In genomic region chr11:65574147-65574962, GRCh38 we compare ENCODE assay signal across 8 cellular contexts. TPM values are rescaled to one million over a fixed set of nuclear protein-coding genes. Genes with fewer than 3 reads are reported as not detected.
A peak's percentile ranks its signal among the peaks of the same experiment; 100 is the strongest.
DNase-seq lines count a peak whose midpoint lies in the region; ATAC-seq, FAIRE-seq and TF ChIP-seq lines count a peak whose summit lies in the region.

No MANE protein-coding gene starts in this region.

- peak; percentile 89 to 91 for DNase-seq in A549 (ENCODE audit: low read depth in 1 of 2, low spot score in 1 of 2)
- DNase-seq in NOMO-1 treated with DMSO at 0.1 percent for 48 hours (lab: John Stamatoyannopoulos, UW; ENCODE audit: unreplicated experiment): peak; percentile 96
- DNase-seq in activated CD8-positive, alpha-beta memory T cell treated with anti-CD3 and anti-CD28 coated beads for 48 hours (ENCODE audit: low read depth in 2 of 3, low spot score in 2 of 3): peak; percentile 79 to 96 (median 84)
- peak; percentile 72 to 84 for DNase-seq in H1 (ENCODE audit: low read depth in 1 of 2, low spot score in 2 of 2)
- peak; percentile 56 for DNase-seq in stimulated activated CD8-positive, alpha-beta memory T cell treated with anti-CD3 and anti-CD28 coated beads, Interleukin-15, amount 100 ng/mL, for 1 hour (ENCODE audit: low read depth)

- H3K9ac ChIP-seq in H1 (replicated peaks in 1 of 4; ENCODE audit: extremely low read depth in 1 of 4, low read depth in 3 of 4, low read length in 3 of 4): peak overlapping the region in 1 of 4 experiments; percentile 53; a peak in 3 of 7 replicates

- H2AK5ac ChIP-seq in H1 (ENCODE audit: low read depth, low read length): no peak overlapping the region

- H3K4ac ChIP-seq in H1 (replicated peaks; ENCODE audit: insufficient read length, low read depth, low read length): peak overlapping the region; percentile 33

- no peak overlapping the region for H3K14ac ChIP-seq in H1 (ENCODE audit: insufficient read length)

- no peak for FAIRE-seq in A549 (lab: Jason Lieb, UNC)
- no peak for FAIRE-seq in H1 (lab: Jason Lieb, UNC)

- H3K23ac ChIP-seq in H1 (ENCODE audit: insufficient read length): no peak overlapping the region

- peak; percentile 28; the same call in 1 of the 2 replicates for TF ChIP-seq POLR2A in A549 (IDR thresholded peaks at IDR 0.05; ENCODE audit: low read length)
- no peak for TF ChIP-seq POLR2A in H1 (IDR thresholded peaks at IDR 0.05; ENCODE audit: control extremely low read depth in 1 of 2, low read depth in 2 of 2, low read length in 2 of 2)

- TF ChIP-seq RAD21 in A549 (conservative IDR thresholded peaks at IDR 0.05 in 1 of 2, IDR thresholded peaks at IDR 0.05 in 1 of 2) (peak; percentile 26 to 64; a peak in 4 of 5 replicates), H1 (IDR thresholded peaks at IDR 0.05 in 1 of 2, conservative IDR thresholded peaks at IDR 0.05 in 1 of 2; ENCODE audit: low read depth in 2 of 2, low read length in 2 of 2) (peak; percentile 17 to 49; a peak in 3 of 4 replicates)

- 0 out of 2 replicates have a peak overlapping the region, but pooled peaks have one; percentile 39 for H2BK5ac ChIP-seq in H1 (ENCODE audit: low read depth, low read length)

- H3K36me3 ChIP-seq in H1 (ENCODE audit: control insufficient read depth in 2 of 4, insufficient read depth in 4 of 4, low read length in 3 of 4) (no peaks in the 10 kb centered on the region), mesodermal cell (ENCODE audit: control insufficient read depth, insufficient read depth, low read length) (peaks cover 12% of the 10 kb centered on the region)

- H2BK20ac ChIP-seq in H1 (ENCODE audit: low read length): no peak overlapping the region

- no peak overlapping the region for H2AFZ ChIP-seq in H1 (ENCODE audit: low read length)

- CTCF ChIA-PET in A549 (lab: Yijun Ruan, JAX) (interaction anchor here (1.0 to 16.3 kb wide), 9 partner anchors 8 to 43 kb away, joined by 3 to 393 read pairs (median 26); partner anchors contain the start of genes KCNK7, LTBP3, MAP3K11 and PCNX3), H1 (lab: Charles Lee; ENCODE audit: partially characterized antibody) (interaction anchor here (1.2 to 16.3 kb wide), 11 partner anchors 13 to 73 kb away, joined by 3 to 284 read pairs (median 31); partner anchors contain the start of genes KCNK7, LTBP3 and PCNX3)

- no peak overlapping the region for H3K56ac ChIP-seq in H1 (replicated peaks; ENCODE audit: insufficient read length, low read depth, low read length)

- H3K79me2 ChIP-seq in H1 (ENCODE audit: control insufficient read depth in 1 of 2, insufficient read depth in 2 of 2, low read length in 2 of 2): peaks cover 0 to 11% of the 10 kb centered on the region in 2 experiments; a peak in 1 of 4 replicates

- no peak overlapping the region for H4K5ac ChIP-seq in H1 (ENCODE audit: insufficient read length, low read depth, low read length)

- TF ChIP-seq EP300 in A549 (IDR thresholded peaks at IDR 0.05): no peak
- TF ChIP-seq EP300 in H1 (IDR thresholded peaks at IDR 0.05; ENCODE audit: borderline replicate concordance in 1 of 2, low read depth in 2 of 2, low read length in 2 of 2): no peak

- H4K91ac ChIP-seq in H1 (replicated peaks; ENCODE audit: insufficient read length, low read length): no peak overlapping the region

- peaks cover 13% of the 10 kb centered on the region; the same call in 1 of the 2 replicates for H3K23me2 ChIP-seq in H1 (ENCODE audit: low read depth, low read length)

- ATAC-seq in A549 (peak; percentile 9 to 51), GM18502 (IDR thresholded peaks at IDR 0.05; ENCODE audit: poor library complexity, unreplicated experiment) (peak; percentile 35), HG03175 (IDR thresholded peaks at IDR 0.05; ENCODE audit: unreplicated experiment) (peak; percentile 36)

- POLR2A ChIA-PET in A549 (lab: Yijun Ruan, JAX) (no interaction called here), H1 (lab: Charles Lee; ENCODE audit: partially characterized antibody) (interaction anchor here (2.2 to 3.7 kb wide), 7 partner anchors 11 to 44 kb away, joined by 6 to 36 read pairs (median 19); no protein-coding TSS in a partner anchor)

- no peaks in the 10 kb centered on the region for H3K9me3 ChIP-seq in A549
- no peaks in the 10 kb centered on the region for H3K9me3 ChIP-seq in H1 (ENCODE audit: insufficient read depth in 2 of 2, low read depth in 1 of 2, low read length in 1 of 2)
- no peaks in the 10 kb centered on the region for H3K9me3 ChIP-seq in mesodermal cell (ENCODE audit: control insufficient read depth, low read length)

- H3K4me2 ChIP-seq in A549 (peak overlapping the region; percentile 97), H1 (ENCODE audit: insufficient read depth in 1 of 2, low read depth in 2 of 2, low read length in 2 of 2) (peak overlapping the region; percentile 72 to 81)

- H4K8ac ChIP-seq in H1 (ENCODE audit: extremely low read depth, insufficient read depth, low read length): 0 out of 2 replicates have a peak overlapping the region, but pooled peaks have one; percentile 31

- WGBS in A549 (ENCODE audit: missing lambda C conversion rate): 7% methylated on average over 32 of the region's 75 CpGs
- 2% methylated on average over 27 of the region's 75 CpGs; no CpG with 5 or more reads in 1 of the 2 experiments for WGBS in H1 (ENCODE audit: extremely low coverage in 1 of 2, insufficient coverage in 1 of 2, insufficient read length in 1 of 2, insufficient replicate concordance in 2 of 2, low coverage in 1 of 2, low lambda C conversion rate in 2 of 2, missing lambda C conversion rate in 1 of 2), 2 experiments
- 1 to 4% methylated on average over 30 to 50 of the region's 75 CpGs for WGBS in mesodermal cell (ENCODE audit: insufficient coverage in 2 of 2), 2 experiments

- H4K20me1 ChIP-seq in H1 (replicated peaks in 1 of 2; ENCODE audit: control insufficient read depth in 1 of 2, insufficient read depth in 2 of 2, low read length in 2 of 2): peaks cover 15 to 21% of the 10 kb centered on the region in 2 experiments

- peak overlapping the region; percentile 21; the same call in 1 of the 2 replicates for H2BK12ac ChIP-seq in H1 (ENCODE audit: low read depth, low read length)

- H3K27ac ChIP-seq in A549: peak overlapping the region; percentile 92 to 98
- no peak overlapping the region for H3K27ac ChIP-seq in H1 (ENCODE audit: low read depth, low read length)
- H3K27ac ChIP-seq in mesodermal cell (ENCODE audit: low read depth, low read length, severe bottlenecking): peak overlapping the region; percentile 75

- H3K27me3 ChIP-seq in H1 (replicated peaks in 1 of 4; ENCODE audit: control insufficient read depth in 3 of 4, extremely low read depth in 1 of 4, insufficient read depth in 3 of 4, low read length in 3 of 4): peaks cover 8 to 39% (median 28%) of the 10 kb centered on the region in 4 experiments

- no peaks in the 10 kb centered on the region for H3K79me1 ChIP-seq in H1 (ENCODE audit: low read depth, low read length)

- H3K4me3 ChIP-seq in A549 (peak overlapping the region; percentile 82), H1 (ENCODE audit: extremely low read depth in 1 of 4, insufficient read depth in 2 of 4, low read depth in 3 of 4, low read length in 4 of 4) (peak overlapping the region; percentile 20 to 63 (median 40)), mesodermal cell (ENCODE audit: extremely low read depth, insufficient read depth, low read length, poor library complexity, severe bottlenecking) (peak overlapping the region; percentile 44)

- H2BK120ac ChIP-seq in H1 (replicated peaks; ENCODE audit: low read depth, low read length): no peak overlapping the region

- H3K4me1 ChIP-seq in A549 (peaks cover 57% of the 10 kb centered on the region), H1 (replicated peaks in 1 of 4; ENCODE audit: control insufficient read depth in 3 of 4, insufficient read depth in 4 of 4, low read length in 3 of 4) (peaks cover 13 to 31% (median 20%) of the 10 kb centered on the region in 4 experiments), mesodermal cell (ENCODE audit: control insufficient read depth, insufficient read depth, low read length, poor library complexity, severe bottlenecking) (peaks cover 50% of the 10 kb centered on the region)

- H2BK15ac ChIP-seq in H1 (ENCODE audit: low read length): peak overlapping the region; percentile 88; the same call in 1 of the 2 replicates

- TF ChIP-seq CTCF in A549 (IDR thresholded peaks at IDR 0.05): peak; percentile 96
- TF ChIP-seq CTCF in H1 (IDR thresholded peaks at IDR 0.05; ENCODE audit: control extremely low read depth in 1 of 3, insufficient read depth in 1 of 3, low read depth in 1 of 3, low read length in 3 of 3): peak in 2 of 3 experiments; percentile 70 to 80; a peak in 3 of 4 replicates

- no peak overlapping the region for H3K18ac ChIP-seq in H1 (ENCODE audit: extremely low read depth, low read length)

RNA-seq across cellular contexts. Expression of gene EHBP1L1, which starts 1.5 kb away (rescaled TPM):
- polyA plus RNA-seq in A549 (2011; rRNA removed): 11.6 and 13.8 TPM in 2 replicates
- polyA plus RNA-seq in A549 (2012; cell fraction: cytosol; rRNA removed): 44.5 and 66.2 TPM in 2 replicates
- polyA plus RNA-seq in A549 (2012; cell fraction: nucleus; rRNA removed): 112 and 167 TPM in 2 replicates
- 39.8 to 46.0 TPM (median 43.8 TPM) in 3 replicates for polyA plus RNA-seq in A549 (2017; fragmentation: RNase III; extraction: RNeasy Plus Mini Kit Qiagen cat#74134 plus additional on column Dnase treatment)
- polyA minus RNA-seq in A549 (2011; rRNA and poly(A)+ RNA removed): 12.3 and 18.7 TPM in 2 replicates
- 6.6 and 7.9 TPM in 2 replicates for total RNA-seq in H1 (2021; fragmentation: NEBNext Ultra II Directional; extraction: Animal tissue kit (Norgen Biotek cat#: 25700))
- 4.3 and 6.2 TPM in 2 replicates for polyA plus RNA-seq in H1 (2011; rRNA removed)
- polyA plus RNA-seq in H1 (2011; cell fraction: cytosol; rRNA removed): 7.3 TPM
- 21.8 TPM for polyA plus RNA-seq in H1 (2011; cell fraction: nucleus; rRNA removed)
- polyA plus RNA-seq in H1 (2012, experiment 1 of 2): 4.6 to 6.7 TPM (median 5.1 TPM) in 4 replicates
- 1.2 TPM for polyA plus RNA-seq in H1 (2012, experiment 2 of 2)
- 6.2 TPM for polyA plus RNA-seq in H1 (2013, experiment 1 of 2)
- polyA plus RNA-seq in H1 (2013, experiment 2 of 2): 5.6 TPM
- polyA minus RNA-seq in H1 (2011; rRNA and poly(A)+ RNA removed): 1.8 and 1.9 TPM in 2 replicates
- polyA minus RNA-seq in H1 (2011; cell fraction: cytosol; rRNA and poly(A)+ RNA removed): 3.4 TPM
- polyA minus RNA-seq in H1 (2011; cell fraction: nucleus; rRNA and poly(A)+ RNA removed): 3.8 TPM
- 18.8 TPM for polyA plus RNA-seq in mesodermal cell (2013, experiment 1 of 2)
- 18.2 TPM for polyA plus RNA-seq in mesodermal cell (2013, experiment 2 of 2)

RNA-seq across cellular contexts. Expression of gene FAM89B, which starts 2.0 kb away (rescaled TPM):
- polyA plus RNA-seq in A549 (2011; rRNA removed) (13.5 and 16.9 TPM in 2 replicates), A549 (2017; fragmentation: RNase III; extraction: RNeasy Plus Mini Kit Qiagen cat#74134 plus additional on column Dnase treatment) (18.6 to 23.9 TPM (median 23.1 TPM) in 3 replicates), H1 (2011; rRNA removed) (32.4 and 39.2 TPM in 2 replicates)
- polyA plus RNA-seq in A549 (2012; cell fraction: cytosol; rRNA removed): 35.2 and 57.6 TPM in 2 replicates
- polyA plus RNA-seq in A549 (2012; cell fraction: nucleus; rRNA removed): 51.4 and 59.1 TPM in 2 replicates
- polyA minus RNA-seq in A549 (2011; rRNA and poly(A)+ RNA removed): 8.3 and 16.3 TPM in 2 replicates
- 15.8 and 17.6 TPM in 2 replicates for total RNA-seq in H1 (2021; fragmentation: NEBNext Ultra II Directional; extraction: Animal tissue kit (Norgen Biotek cat#: 25700))
- polyA plus RNA-seq in H1 (2011; cell fraction: cytosol; rRNA removed): 21.2 TPM
- polyA plus RNA-seq in H1 (2011; cell fraction: nucleus; rRNA removed): 30.1 TPM
- 11.0 to 14.3 TPM (median 11.7 TPM) in 4 replicates for polyA plus RNA-seq in H1 (2012, experiment 1 of 2)
- polyA plus RNA-seq in H1 (2012, experiment 2 of 2): 14.5 TPM
- polyA plus RNA-seq in H1 (2013, experiment 1 of 2): 16.9 TPM
- 17.1 TPM for polyA plus RNA-seq in H1 (2013, experiment 2 of 2)
- 5.8 and 6.0 TPM in 2 replicates for polyA minus RNA-seq in H1 (2011; rRNA and poly(A)+ RNA removed)
- 6.2 TPM for polyA minus RNA-seq in H1 (2011; cell fraction: cytosol; rRNA and poly(A)+ RNA removed)
- 17.7 TPM for polyA minus RNA-seq in H1 (2011; cell fraction: nucleus; rRNA and poly(A)+ RNA removed)
- polyA plus RNA-seq in mesodermal cell (2013, experiment 1 of 2): 52.9 TPM
- polyA plus RNA-seq in mesodermal cell (2013, experiment 2 of 2): 41.6 TPM

RNA-seq across cellular contexts. Expression of gene ZNRD2, which starts 4.1 kb away (rescaled TPM):
- 28.2 and 32.3 TPM in 2 replicates for polyA plus RNA-seq in A549 (2011; rRNA removed)
- 114 and 117 TPM in 2 replicates for polyA plus RNA-seq in A549 (2012; cell fraction: cytosol; rRNA removed)
- 107 and 125 TPM in 2 replicates for polyA plus RNA-seq in A549 (2012; cell fraction: nucleus; rRNA removed)
- polyA plus RNA-seq in A549 (2017; fragmentation: RNase III; extraction: RNeasy Plus Mini Kit Qiagen cat#74134 plus additional on column Dnase treatment): 66.1 to 68.2 TPM (median 68.1 TPM) in 3 replicates
- polyA minus RNA-seq in A549 (2011; rRNA and poly(A)+ RNA removed): 8.1 and 14.2 TPM in 2 replicates
- 53.4 and 56.1 TPM in 2 replicates for total RNA-seq in H1 (2021; fragmentation: NEBNext Ultra II Directional; extraction: Animal tissue kit (Norgen Biotek cat#: 25700))
- 125 and 148 TPM in 2 replicates for polyA plus RNA-seq in H1 (2011; rRNA removed)
- 91.1 TPM for polyA plus RNA-seq in H1 (2011; cell fraction: cytosol; rRNA removed)
- polyA plus RNA-seq in H1 (2011; cell fraction: nucleus; rRNA removed): 91.2 TPM
- 84.9 to 91.1 TPM (median 88.1 TPM) in 4 replicates for polyA plus RNA-seq in H1 (2012, experiment 1 of 2)
- polyA plus RNA-seq in H1 (2012, experiment 2 of 2): 128 TPM
- polyA plus RNA-seq in H1 (2013, experiment 1 of 2): 85.3 TPM
- 89.8 TPM for polyA plus RNA-seq in H1 (2013, experiment 2 of 2)
- polyA minus RNA-seq in H1 (2011; rRNA and poly(A)+ RNA removed): 11.7 and 17.5 TPM in 2 replicates
- 25.8 TPM for polyA minus RNA-seq in H1 (2011; cell fraction: cytosol; rRNA and poly(A)+ RNA removed)
- 52.9 TPM for polyA minus RNA-seq in H1 (2011; cell fraction: nucleus; rRNA and poly(A)+ RNA removed)
- 59.5 TPM for polyA plus RNA-seq in mesodermal cell (2013, experiment 1 of 2)
- polyA plus RNA-seq in mesodermal cell (2013, experiment 2 of 2): 49.2 TPM

RNA-seq across cellular contexts. Expression of gene LTBP3, which starts 16.2 kb away (rescaled TPM):
- 28.6 and 39.9 TPM in 2 replicates for polyA plus RNA-seq in A549 (2011; rRNA removed)
- polyA plus RNA-seq in A549 (2012; cell fraction: cytosol; rRNA removed): 130 and 136 TPM in 2 replicates
- polyA plus RNA-seq in A549 (2012; cell fraction: nucleus; rRNA removed): 715 and 951 TPM in 2 replicates
- polyA plus RNA-seq in A549 (2017; fragmentation: RNase III; extraction: RNeasy Plus Mini Kit Qiagen cat#74134 plus additional on column Dnase treatment): 107 to 134 TPM (median 123 TPM) in 3 replicates
- polyA minus RNA-seq in A549 (2011; rRNA and poly(A)+ RNA removed): 25.4 and 44.5 TPM in 2 replicates
- 12.8 and 15.3 TPM in 2 replicates for total RNA-seq in H1 (2021; fragmentation: NEBNext Ultra II Directional; extraction: Animal tissue kit (Norgen Biotek cat#: 25700))
- 17.8 and 25.2 TPM in 2 replicates for polyA plus RNA-seq in H1 (2011; rRNA removed)
- 16.0 TPM for polyA plus RNA-seq in H1 (2011; cell fraction: cytosol; rRNA removed)
- 71.4 TPM for polyA plus RNA-seq in H1 (2011; cell fraction: nucleus; rRNA removed)
- polyA plus RNA-seq in H1 (2012, experiment 1 of 2): 7.7 to 16.8 TPM (median 14.8 TPM) in 4 replicates
- 7.9 TPM for polyA plus RNA-seq in H1 (2012, experiment 2 of 2)
- polyA plus RNA-seq in H1 (2013, experiment 1 of 2): 19.0 TPM
- polyA plus RNA-seq in H1 (2013, experiment 2 of 2): 16.9 TPM
- polyA minus RNA-seq in H1 (2011; rRNA and poly(A)+ RNA removed): 2.7 and 4.8 TPM in 2 replicates
- polyA minus RNA-seq in H1 (2011; cell fraction: cytosol; rRNA and poly(A)+ RNA removed): 10.1 TPM
- polyA minus RNA-seq in H1 (2011; cell fraction: nucleus; rRNA and poly(A)+ RNA removed): 15.4 TPM
- polyA plus RNA-seq in mesodermal cell (2013, experiment 1 of 2): 24.9 TPM
- 23.5 TPM for polyA plus RNA-seq in mesodermal cell (2013, experiment 2 of 2)

RNA-seq across cellular contexts. Expression of gene KCNK7, which starts 21.2 kb away (rescaled TPM):
- polyA plus RNA-seq in A549 (2011; rRNA removed) (0.11 and 0.13 TPM in 2 replicates), A549 (2017; fragmentation: RNase III; extraction: RNeasy Plus Mini Kit Qiagen cat#74134 plus additional on column Dnase treatment) (0.49 to 0.50 TPM (median 0.50 TPM) in 3 replicates), H1 (2011; rRNA removed) (0.74 and 1.4 TPM in 2 replicates)
- polyA plus RNA-seq in A549 (2012; cell fraction: cytosol; rRNA removed): 0.61 and 0.74 TPM in 2 replicates
- polyA plus RNA-seq in A549 (2012; cell fraction: nucleus; rRNA removed): 2.0 and 2.8 TPM in 2 replicates
- 0.17 TPM in 1 of 2 replicates, not detected in the other for polyA minus RNA-seq in A549 (2011; rRNA and poly(A)+ RNA removed)
- total RNA-seq in H1 (2021; fragmentation: NEBNext Ultra II Directional; extraction: Animal tissue kit (Norgen Biotek cat#: 25700)): 0.42 and 1.0 TPM in 2 replicates
- polyA plus RNA-seq in H1 (2011; cell fraction: cytosol; rRNA removed): 0.71 TPM
- 1.4 TPM for polyA plus RNA-seq in H1 (2011; cell fraction: nucleus; rRNA removed)
- polyA plus RNA-seq in H1 (2012, experiment 1 of 2): 0.32 to 1.1 TPM (median 0.65 TPM) in 3 of 4 replicates, not detected in the other
- polyA plus RNA-seq in H1 (2012, experiment 2 of 2): not detected
- polyA plus RNA-seq in H1 (2013, experiment 1 of 2): 0.18 TPM
- 0.24 TPM for polyA plus RNA-seq in H1 (2013, experiment 2 of 2)
- polyA minus RNA-seq in H1 (2011; rRNA and poly(A)+ RNA removed): 0.19 and 0.71 TPM in 2 replicates
- polyA minus RNA-seq in H1 (2011; cell fraction: cytosol; rRNA and poly(A)+ RNA removed): not detected
- polyA minus RNA-seq in H1 (2011; cell fraction: nucleus; rRNA and poly(A)+ RNA removed): 1.1 TPM
- not detected for polyA plus RNA-seq in mesodermal cell (2013, experiment 1 of 2)
- polyA plus RNA-seq in mesodermal cell (2013, experiment 2 of 2): not detected

Comparison
In these comparisons a context has a peak if more than half of its experiments do, and no peak if none do; other contexts are left out.
1. Of the 18 proteins assayed by ChIP-seq in both H1 and A549: peak only in H1: E2F6; only in A549: POLR2A; in both: CTCF, MAX and RAD21; in neither: 12; mixed calls (peak in some experiments, not most) for 1.